Comparison of ENCODE assay signal across 12 cellular contexts in genomic region chr15:60000113-60000823, GRCh38. TPM values are rescaled to one million over a fixed set of nuclear protein-coding genes. Genes with fewer than 3 reads are reported as not detected.
A peak's percentile ranks its signal among the peaks of the same experiment; 100 is the strongest.
DNase-seq lines count a peak whose midpoint lies in the region; ATAC-seq, FAIRE-seq and TF ChIP-seq lines count a peak whose summit lies in the region.
"Had no signal": no experiment of that assay in that cellular context is flagged by ENCODE, and none has a peak within 500 bp of the region (broad histone marks: within the 10 kb centered on the region; RNA-seq: fewer than 3 reads in every experiment).

No MANE protein-coding gene starts in this region.

- TF ChIP-seq POLR2A in right lobe of liver (IDR thresholded peaks at IDR 0.05) (no peak), H54 (IDR thresholded peaks at IDR 0.05; ENCODE audit: low read depth, low read length) (no peak)

- H3K4me3 ChIP-seq in RWPE2 (ENCODE audit: severe bottlenecking) (no peak overlapping the region), right lobe of liver (no peak overlapping the region)
- H3K4me3 ChIP-seq: K562 had no signal

- FAIRE-seq in H54 (lab: Jason Lieb, UNC): no peak
- FAIRE-seq: K562 had no signal

- DNase-seq in NCI-H82 (lab: John Stamatoyannopoulos, UW) (peak; percentile 47), NCI-H82 treated with DMSO at 0.1 percent for 48 hours (lab: John Stamatoyannopoulos, UW; ENCODE audit: unreplicated experiment) (no peak), GM20000 (ENCODE audit: low spot score) (peak; percentile 15), RWPE2 (ENCODE audit: low spot score) (no peak), right lobe of liver (peak in 1 of 3 donors; percentile 37), H54 (ENCODE audit: insufficient read length, low spot score) (no peak), NCI-H526 treated with DMSO at 0.1 percent for 48 hours (lab: John Stamatoyannopoulos, UW) (no peak)
- DNase-seq: stimulated activated CD4-positive, alpha-beta T cell treated with anti-CD3 and anti-CD28 coated beads, Interleukin-12 subunit alpha, Interleukin-12 subunit beta, amount 100 ng/mL, for 4 hours had no signal

- WGBS in right lobe of liver (ENCODE audit: insufficient coverage, low coverage, low lambda C conversion rate, missing lambda C conversion rate): 7% methylated on average over 30 of the region's 33 CpGs

- H3K36me3 ChIP-seq in RWPE2 (ENCODE audit: low read depth) (no peaks in the 10 kb centered on the region), right lobe of liver (no peaks in the 10 kb centered on the region)

- H3K27ac ChIP-seq in RWPE2 (ENCODE audit: poor library complexity, severe bottlenecking) (no peak overlapping the region), right lobe of liver (no peak overlapping the region)
- H3K27ac ChIP-seq: VCaP had no signal

- ATAC-seq in RWPE2 (ENCODE audit: low read depth) (peak; percentile 9; the same call in 1 of the 3 replicates), right lobe of liver (peak; percentile 22 to 77 (median 68)), GM21528 (IDR thresholded peaks at IDR 0.05; ENCODE audit: low FRiP score, unreplicated experiment) (no peak)
- ATAC-seq: K562 had no signal

- H3K27me3 ChIP-seq in RWPE2 (ENCODE audit: insufficient read depth, poor library complexity, severe bottlenecking): peaks cover 99% of the 10 kb centered on the region
- peaks cover 42 to 79% of the 10 kb centered on the region in 2 donors for H3K27me3 ChIP-seq in right lobe of liver

- intact Hi-C loops in right lobe of liver (cut with DNase I): no loop called here

- TF ChIP-seq CTCF in GM20000 (IDR thresholded peaks at IDR 0.05; ENCODE audit: extremely low read depth, missing control alignments): no peak
- TF ChIP-seq CTCF in RWPE2 (IDR thresholded peaks at IDR 0.05; ENCODE audit: poor library complexity, severe bottlenecking): no peak
- peak in 1 of 4 donors; percentile 12 for TF ChIP-seq CTCF in right lobe of liver (IDR thresholded peaks at IDR 0.05)

- no peaks in the 10 kb centered on the region for H3K9me3 ChIP-seq in RWPE2 (ENCODE audit: severe bottlenecking)
- no peaks in the 10 kb centered on the region for H3K9me3 ChIP-seq in right lobe of liver

- peaks cover 3% of the 10 kb centered on the region for H3K4me1 ChIP-seq in RWPE2 (ENCODE audit: insufficient read depth, poor library complexity, severe bottlenecking)
- peaks cover 0 to 18% (median 3%) of the 10 kb centered on the region in 4 donors for H3K4me1 ChIP-seq in right lobe of liver

RNA-seq across cellular contexts. Expression of gene FOXB1, which starts 3.8 kb away (rescaled TPM):
- not detected for total RNA-seq in right lobe of liver
- total RNA-seq: K562, myocyte had no signal

Comparison
In these comparisons a context has a peak if more than half of its experiments do, and no peak if none do; other contexts are left out.
1. DNase-seq: peak in NCI-H82 (single experiment) and GM20000 (single experiment); none in NCI-H82 treated with DMSO at 0.1 percent for 48 hours (single experiment), RWPE2 (single experiment), H54 (single experiment) and NCI-H526 treated with DMSO at 0.1 percent for 48 hours (single experiment).